13 cellular contexts compared by ENCODE assay signal in genomic region chr15:41858756-41859155, GRCh38. TPM values are rescaled to one million over a fixed set of nuclear protein-coding genes. Genes with fewer than 3 reads are reported as not detected.
DNase-seq lines count a peak whose midpoint lies in the region; ATAC-seq and TF ChIP-seq lines count a peak whose summit lies in the region.
"Had no signal": no experiment of that assay in that cellular context is flagged by ENCODE, and none has a peak within 500 bp of the region (broad histone marks: within the 10 kb centered on the region; RNA-seq: fewer than 3 reads in every experiment).

No MANE protein-coding gene starts in this region.

- no peak overlapping the region for H3K4me2 ChIP-seq in SK-N-SH
- H3K4me2 ChIP-seq: A549 had no signal

- TF ChIP-seq CTCF in HFFc6 (IDR thresholded peaks at IDR 0.05) (peak; percentile 21; the same call in 1 of the 2 replicates), WERI-Rb-1 (IDR thresholded peaks at IDR 0.05; ENCODE audit: low read depth, low read length) (0 out of 2 replicates have a peak, but pooled peaks have one; percentile 10), foreskin keratinocyte (conservative IDR thresholded peaks at IDR 0.05) (peak; percentile 55), type B pancreatic cell (conservative IDR thresholded peaks at IDR 0.05) (no peak), SK-N-SH (IDR thresholded peaks at IDR 0.05) (no peak)

- H3K9me2 ChIP-seq in SK-N-SH: no peaks in the 10 kb centered on the region

- no peak for TF ChIP-seq RAD21 in SK-N-SH (IDR thresholded peaks at IDR 0.05; ENCODE audit: low read length)

- no peak for TF ChIP-seq EP300 in SK-N-SH (IDR thresholded peaks at IDR 0.05; ENCODE audit: borderline replicate concordance in 1 of 2, low read depth in 1 of 2, low read length in 1 of 2)

- H3K27ac Mint-ChIP-seq in HFFc6 (no peak overlapping the region), type B pancreatic cell (peak overlapping the region; percentile 21)
- H3K27ac Mint-ChIP-seq: CD8-positive, alpha-beta T cell had no signal

- H3K9ac ChIP-seq in SK-N-SH: no peak overlapping the region

- no peaks in the 10 kb centered on the region for H3K9me3 Mint-ChIP-seq in HFFc6
- H3K9me3 Mint-ChIP-seq in type B pancreatic cell: no peaks in the 10 kb centered on the region
- H3K9me3 Mint-ChIP-seq: CD14-positive monocyte; CD8-positive, alpha-beta T cell had no signal

- no peak overlapping the region for H2AFZ ChIP-seq in SK-N-SH (ENCODE audit: low read depth)

- H3K27me3 Mint-ChIP-seq in HFFc6 (ENCODE audit: insufficient read depth): peaks cover 6% of the 10 kb centered on the region
- H3K27me3 Mint-ChIP-seq in type B pancreatic cell: no peaks in the 10 kb centered on the region

- H3K27me3 ChIP-seq in WERI-Rb-1 (ENCODE audit: insufficient read depth, low read depth, severe bottlenecking): no peaks in the 10 kb centered on the region
- peaks cover 9% of the 10 kb centered on the region for H3K27me3 ChIP-seq in foreskin keratinocyte
- no peaks in the 10 kb centered on the region for H3K27me3 ChIP-seq in SK-N-SH (ENCODE audit: insufficient read depth)
- H3K27me3 ChIP-seq: BE2C had no signal

- no peaks in the 10 kb centered on the region for H3K4me1 Mint-ChIP-seq in HFFc6 (ENCODE audit: low read depth)
- H3K4me1 Mint-ChIP-seq in type B pancreatic cell (ENCODE audit: unreplicated experiment): peaks cover 9% of the 10 kb centered on the region

- CTCF ChIA-PET in SK-N-SH (lab: Yijun Ruan, JAX): interaction anchor here (0.6 to 1.3 kb wide), 2 partner anchors 46 to 86 kb away, joined by 3 to 5 read pairs; no protein-coding TSS in a partner anchor

- ATAC-seq in foreskin keratinocyte: peak; percentile 18
- ATAC-seq: A549; CD8-positive, alpha-beta T cell had no signal

- no peak for DNase-seq in HFFc6
- no peak for DNase-seq in WERI-Rb-1
- no peak for DNase-seq in foreskin keratinocyte
- DNase-seq in type B pancreatic cell (ENCODE audit: extremely low spot score, unreplicated experiment): no peak
- no peak for DNase-seq in SIG-M5 (lab: John Stamatoyannopoulos, UW)
- DNase-seq in SK-N-SH: no peak
- DNase-seq in anterior cingulate cortex (lab: John Stamatoyannopoulos, UW): no peak
- DNase-seq: BE2C; CD8-positive, alpha-beta T cell; COR-L47; GF-D8 had no signal

- H3K9me3 ChIP-seq in WERI-Rb-1 (ENCODE audit: severe bottlenecking): no peaks in the 10 kb centered on the region
- no peaks in the 10 kb centered on the region for H3K9me3 ChIP-seq in SK-N-SH
- H3K9me3 ChIP-seq: A549, BE2C had no signal

- POLR2A ChIA-PET in SK-N-SH (lab: Yijun Ruan, JAX): no interaction called here

- no peaks in the 10 kb centered on the region for H3K4me1 ChIP-seq in foreskin keratinocyte
- H3K4me1 ChIP-seq in SK-N-SH (ENCODE audit: control insufficient read depth in 1 of 2, insufficient read depth in 2 of 2, low read depth in 1 of 2, low read length in 1 of 2): peaks cover 0 to 20% of the 10 kb centered on the region in 2 experiments; a peak in 1 of 4 replicates
- H3K4me1 ChIP-seq: A549, BE2C had no signal

- H3K36me3 Mint-ChIP-seq in HFFc6 (ENCODE audit: low read depth) (no peaks in the 10 kb centered on the region), type B pancreatic cell (no peaks in the 10 kb centered on the region)
- H3K36me3 Mint-ChIP-seq: CD14-positive monocyte; CD8-positive, alpha-beta T cell had no signal

- no peaks in the 10 kb centered on the region for H4K20me1 ChIP-seq in SK-N-SH (ENCODE audit: insufficient read depth)

- WGBS in SK-N-SH (ENCODE audit: low lambda C conversion rate): 82% methylated on average over 3 of the region's 15 CpGs

- H3K4me3 Mint-ChIP-seq in HFFc6 (no peak overlapping the region), type B pancreatic cell (no peak overlapping the region)
- H3K4me3 Mint-ChIP-seq: CD14-positive monocyte; CD8-positive, alpha-beta T cell had no signal

- no peaks in the 10 kb centered on the region for H3K79me2 ChIP-seq in SK-N-SH (ENCODE audit: insufficient read depth)

- H3K36me3 ChIP-seq in WERI-Rb-1 (no peaks in the 10 kb centered on the region), SK-N-SH (replicated peaks in 1 of 2; ENCODE audit: control insufficient read depth in 1 of 2, insufficient read depth in 2 of 2, low read length in 1 of 2) (no peaks in the 10 kb centered on the region)
- H3K36me3 ChIP-seq: BE2C had no signal

- H3F3A ChIP-seq in SK-N-SH (replicated peaks; ENCODE audit: insufficient read depth): no peaks in the 10 kb centered on the region

- no peak overlapping the region for H3K27ac ChIP-seq in WERI-Rb-1
- H3K27ac ChIP-seq in foreskin keratinocyte: no peak overlapping the region
- H3K27ac ChIP-seq in SK-N-SH (ENCODE audit: low read depth in 2 of 2, low read length in 1 of 2): no peak overlapping the region
- H3K27ac ChIP-seq: A549 had no signal

- H3K4me3 ChIP-seq in WERI-Rb-1 (ENCODE audit: low read depth, low read length) (no peak overlapping the region), SK-N-SH (ENCODE audit: low read depth in 2 of 2, low read length in 1 of 2) (no peak overlapping the region)
- H3K4me3 ChIP-seq: A549 had no signal

TF ChIP-seq in SK-N-SH, 30 proteins besides CTCF, POLR2A, EP300 and RAD21:
- no peak for TF ChIP-seq ELF1 (IDR thresholded peaks at IDR 0.05)
- no peak for TF ChIP-seq NFIC (IDR thresholded peaks at IDR 0.05; ENCODE audit: borderline replicate concordance)
- no peak for TF ChIP-seq JUND (IDR thresholded peaks at IDR 0.05)
- no peak for TF ChIP-seq YY1 (IDR thresholded peaks at IDR 0.05; ENCODE audit: low read depth)
- no peak for TF ChIP-seq MEF2A (IDR thresholded peaks at IDR 0.05; ENCODE audit: borderline replicate concordance, low read depth)
- no peak for TF ChIP-seq GATA2 (CRISPR knock-in tag; IDR thresholded peaks at IDR 0.05)
- TF ChIP-seq, protein P1, sequence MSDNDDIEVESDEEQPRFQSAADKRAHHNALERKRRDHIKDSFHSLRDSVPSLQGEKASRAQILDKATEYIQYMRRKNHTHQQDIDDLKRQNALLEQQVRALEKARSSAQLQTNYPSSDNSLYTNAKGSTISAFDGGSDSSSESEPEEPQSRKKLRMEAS (IDR thresholded peaks at IDR 0.05; ENCODE audit: low read depth): no peak
- TF ChIP-seq, protein P2, sequence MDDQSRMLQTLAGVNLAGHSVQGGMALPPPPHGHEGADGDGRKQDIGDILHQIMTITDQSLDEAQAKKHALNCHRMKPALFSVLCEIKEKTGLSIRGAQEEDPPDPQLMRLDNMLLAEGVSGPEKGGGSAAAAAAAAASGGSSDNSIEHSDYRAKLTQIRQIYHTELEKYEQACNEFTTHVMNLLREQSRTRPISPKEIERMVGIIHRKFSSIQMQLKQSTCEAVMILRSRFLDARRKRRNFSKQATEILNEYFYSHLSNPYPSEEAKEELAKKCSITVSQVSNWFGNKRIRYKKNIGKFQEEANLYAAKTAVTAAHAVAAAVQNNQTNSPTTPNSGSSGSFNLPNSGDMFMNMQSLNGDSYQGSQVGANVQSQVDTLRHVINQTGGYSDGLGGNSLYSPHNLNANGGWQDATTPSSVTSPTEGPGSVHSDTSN (IDR thresholded peaks at IDR 0.05): no peak

RNA-seq across cellular contexts. Expression of gene PLA2G4B, which starts 20.1 kb away (rescaled TPM):
- total RNA-seq in HFFc6 (2021; fragmentation: NEBNext Ultra II Directional; extraction: Animal tissue kit (Norgen Biotek cat#: 25700)): 1 to 10 TPM; 1.6 to 3.0 (median 2.7) TPM
- total RNA-seq in foreskin keratinocyte: 3.5 and 4.5 TPM in 2 replicates
- 4.3 and 5.5 TPM in 2 replicates for polyA plus RNA-seq in foreskin keratinocyte
- 17.7 and 19.9 TPM in 2 replicates for total RNA-seq in type B pancreatic cell (ENCODE audit: low replicate concordance)
- 5.3 and 6.1 TPM in 2 replicates for polyA plus RNA-seq in SK-N-SH (2012; rRNA removed)
- 1.1 and 1.2 TPM in 2 replicates for polyA plus RNA-seq in SK-N-SH (2012; cell fraction: cytosol; rRNA removed)
- polyA plus RNA-seq in SK-N-SH (2012; cell fraction: nucleus; rRNA removed): 38.2 and 48.8 TPM in 2 replicates

RNA-seq across cellular contexts. Expression of gene JMJD7, which starts 30.9 kb away (rescaled TPM):
- total RNA-seq in HFFc6 (2021; fragmentation: NEBNext Ultra II Directional; extraction: Animal tissue kit (Norgen Biotek cat#: 25700)): 10 to 100 TPM in 1 of 6 experiments, 1 to 10 TPM in 5; 4.9 to 11.0 (median 8.2) TPM
- 15.5 and 19.2 TPM in 2 replicates for total RNA-seq in foreskin keratinocyte
- 20.5 and 22.9 TPM in 2 replicates for polyA plus RNA-seq in foreskin keratinocyte
- 29.0 and 51.7 TPM in 2 replicates for total RNA-seq in type B pancreatic cell (ENCODE audit: low replicate concordance)
- polyA plus RNA-seq in SK-N-SH (2012; rRNA removed): 6.5 and 6.8 TPM in 2 replicates
- polyA plus RNA-seq in SK-N-SH (2012; cell fraction: cytosol; rRNA removed): 3.5 and 4.6 TPM in 2 replicates
- polyA plus RNA-seq in SK-N-SH (2012; cell fraction: nucleus; rRNA removed): 12.7 and 12.9 TPM in 2 replicates

RNA-seq across cellular contexts. Expression of gene SPTBN5, which starts 35.1 kb away (rescaled TPM):
- total RNA-seq in HFFc6 (2021; fragmentation: NEBNext Ultra II Directional; extraction: Animal tissue kit (Norgen Biotek cat#: 25700)): under 1 TPM; 0.16 to 0.34 (median 0.24) TPM
- total RNA-seq in foreskin keratinocyte (0.63 and 1.4 TPM in 2 replicates), type B pancreatic cell (ENCODE audit: low replicate concordance) (3.1 and 4.2 TPM in 2 replicates)
- polyA plus RNA-seq in foreskin keratinocyte (0.35 and 1.1 TPM in 2 replicates), SK-N-SH (2012; rRNA removed) (0.23 TPM in 2 replicates)
- 0.05 TPM in 2 replicates for polyA plus RNA-seq in SK-N-SH (2012; cell fraction: cytosol; rRNA removed)
- polyA plus RNA-seq in SK-N-SH (2012; cell fraction: nucleus; rRNA removed): 1.2 and 1.7 TPM in 2 replicates
- polyA plus RNA-seq: CD14-positive monocyte had no signal

Comparison
In these comparisons a context has a peak if more than half of its experiments do, and no peak if none do; other contexts are left out.
1. CTCF ChIP-seq: peak in HFFc6 (single experiment), WERI-Rb-1 (single experiment) and foreskin keratinocyte (single experiment); none in type B pancreatic cell (single experiment) and SK-N-SH (single experiment).